In genomic region chr10:104268691-104269645, GRCh38 we compare ENCODE assay signal across 8 cellular contexts. TPM values are rescaled to one million over a fixed set of nuclear protein-coding genes. Genes with fewer than 3 reads are reported as not detected.
DNase-seq lines count a peak whose midpoint lies in the region; TF ChIP-seq lines count a peak whose summit lies in the region.

TSS of gene GSTO2 (plus strand) at chr10:104269184. CDS start at chr10:104274916, 5,732 bp downstream.

- H3K27ac ChIP-seq in SK-N-MC (no peak within 1 kb of the TSS), osteoblast (ENCODE audit: low read depth, low read length) (peak within 1 kb of the TSS; percentile 87), testis (peak within 1 kb of the TSS; percentile 60 to 81)

- peaks cover 21% of the 10 kb centered on the region for H3K36me3 Mint-ChIP-seq in activated naive CD8-positive, alpha-beta T cell
- H3K36me3 Mint-ChIP-seq in glutamatergic neuron (ENCODE audit: unreplicated experiment) = no peaks in the 10 kb centered on the region

- H3K9me3 Mint-ChIP-seq in activated naive CD8-positive, alpha-beta T cell (ENCODE audit: low read depth) = no peaks in the 10 kb centered on the region
- no peaks in the 10 kb centered on the region for H3K9me3 Mint-ChIP-seq in glutamatergic neuron (ENCODE audit: unreplicated experiment)

- TF ChIP-seq CTCF in NB4 (IDR thresholded peaks at IDR 0.05; ENCODE audit: low read depth, low read length) = no peak
- TF ChIP-seq CTCF in glutamatergic neuron (IDR thresholded peaks at IDR 0.05; ENCODE audit: partially characterized antibody, unreplicated experiment) = no peak
- TF ChIP-seq CTCF in osteoblast (IDR thresholded peaks at IDR 0.05; ENCODE audit: extremely low read depth, low read depth, low read length) = no peak
- TF ChIP-seq CTCF in testis (IDR thresholded peaks at IDR 0.05) = no peak

- POLR2A ChIA-PET in HEK293T (lab: Yijun Ruan, JAX) = interaction anchor here (0.8 to 1.9 kb wide), 10 partner anchors 10 to 84 kb away, joined by 3 to 23 read pairs (median 4); partner anchors contain the start of genes CFAP43, CFAP58, GSTO1 and ITPRIP

- CTCF ChIA-PET in HEK293T (lab: Yijun Ruan, JAX) = no interaction called here

- H2AFZ ChIP-seq in osteoblast (ENCODE audit: low read length) = peak within 1 kb of the TSS; percentile 76

- H3K27me3 ChIP-seq in osteoblast (ENCODE audit: insufficient read depth, low read length) = no peaks in the 10 kb centered on the region
- H3K27me3 ChIP-seq in testis = no peaks in the 10 kb centered on the region

- H3K27me3 Mint-ChIP-seq in activated naive CD8-positive, alpha-beta T cell = no peaks in the 10 kb centered on the region
- peaks cover 2% of the 10 kb centered on the region for H3K27me3 Mint-ChIP-seq in glutamatergic neuron (ENCODE audit: unreplicated experiment)

- H3K36me3 ChIP-seq in SK-N-MC (ENCODE audit: insufficient read depth, low read length) = peaks cover 13% of the 10 kb centered on the region; the same call in 1 of the 2 replicates
- peaks cover 46% of the 10 kb centered on the region for H3K36me3 ChIP-seq in osteoblast (ENCODE audit: insufficient read depth, low read length)
- no peaks in the 10 kb centered on the region for H3K36me3 ChIP-seq in testis (ENCODE audit: low read depth, missing control alignments)

- H3K9ac ChIP-seq in SK-N-MC (ENCODE audit: insufficient read length) = peak within 1 kb of the TSS; percentile 95

- no peaks in the 10 kb centered on the region for H3K9me3 ChIP-seq in SK-N-MC (ENCODE audit: low read depth, low read length)
- no peaks in the 10 kb centered on the region for H3K9me3 ChIP-seq in osteoblast (ENCODE audit: low read depth, low read length)
- H3K9me3 ChIP-seq in testis = no peaks in the 10 kb centered on the region

- peak; percentile 94 for TF ChIP-seq POLR2A in NB4 (IDR thresholded peaks at IDR 0.05; ENCODE audit: extremely low read depth, insufficient read length)
- TF ChIP-seq POLR2A in testis (IDR thresholded peaks at IDR 0.05) = peak; percentile 67

- H3K4me3 ChIP-seq in NB4 (ENCODE audit: low read depth, low read length) (peak within 1 kb of the TSS; percentile 96), SK-N-MC (peak within 1 kb of the TSS; percentile 84), osteoblast (ENCODE audit: insufficient read depth, low read length) (peak within 1 kb of the TSS; percentile 82), testis (peak within 1 kb of the TSS; percentile 83 to 88)

- peak within 1 kb of the TSS; percentile 93 for H3K27ac Mint-ChIP-seq in activated naive CD8-positive, alpha-beta T cell
- peak within 1 kb of the TSS; percentile 75 for H3K27ac Mint-ChIP-seq in glutamatergic neuron (ENCODE audit: unreplicated experiment)

- intact Hi-C loops in testis (cut with DNase I; ENCODE audit: low total_unique reads) = no loop called here

- peaks cover 44% of the 10 kb centered on the region for H3K4me1 Mint-ChIP-seq in activated naive CD8-positive, alpha-beta T cell (ENCODE audit: low read depth)
- peaks cover 4% of the 10 kb centered on the region for H3K4me1 Mint-ChIP-seq in glutamatergic neuron (ENCODE audit: low read depth, unreplicated experiment)

- DNase-seq in GM03348 (ENCODE audit: low spot score) (peak; percentile 94), HEK293T (ENCODE audit: extremely low spot score) (peak; percentile 100), NB4 (ENCODE audit: low read depth) (peak; percentile 100), SK-N-MC (ENCODE audit: low read depth, low spot score) (peak; percentile 71), glutamatergic neuron (peak; percentile 98), osteoblast (ENCODE audit: insufficient read length, low spot score, missing footprints) (peak; percentile 99), testis (peak; percentile 100)

- H3K4me3 Mint-ChIP-seq in activated naive CD8-positive, alpha-beta T cell = peak within 1 kb of the TSS; percentile 91
- peak within 1 kb of the TSS; percentile 88 for H3K4me3 Mint-ChIP-seq in glutamatergic neuron (ENCODE audit: unreplicated experiment)

- peaks cover 14% of the 10 kb centered on the region for H3K79me2 ChIP-seq in osteoblast (ENCODE audit: insufficient read depth, low read length)

- 1 to 2% methylated on average over 18 to 43 of the region's 60 CpGs for WGBS in testis, 2 donors

- H3K4me2 ChIP-seq in osteoblast (ENCODE audit: insufficient read depth, low read length) = peak within 1 kb of the TSS; percentile 94

- H3K4me1 ChIP-seq in osteoblast (ENCODE audit: insufficient read depth, low read length) (peaks cover 25% of the 10 kb centered on the region), testis (peaks cover 12% of the 10 kb centered on the region)

- peaks cover 10% of the 10 kb centered on the region for H4K20me1 ChIP-seq in osteoblast (ENCODE audit: insufficient read depth, low read length)

TF ChIP-seq in HEK293T, 16 proteins besides CTCF, POLR2A, EP300 and RAD21:
- TF ChIP-seq NFRKB (IDR thresholded peaks at IDR 0.05) (no peak), ELF4 (IDR thresholded peaks at IDR 0.05) (peak; percentile 56), LEF1 (IDR thresholded peaks at IDR 0.05; ENCODE audit: borderline replicate concordance) (no peak; the same call in 1 of the 2 replicates), PKNOX1 (IDR thresholded peaks at IDR 0.05) (no peak; the same call in 1 of the 2 replicates), L3MBTL2 (conservative IDR thresholded peaks at IDR 0.05) (peak; percentile 94), FOXM1 (IDR thresholded peaks at IDR 0.05; ENCODE audit: borderline replicate concordance) (no peak), TARDBP (IDR thresholded peaks at IDR 0.05) (no peak), HDGF (IDR thresholded peaks at IDR 0.05; ENCODE audit: borderline replicate concordance) (peak; percentile 88; the same call in 1 of the 2 replicates), SUZ12 (IDR thresholded peaks at IDR 0.05) (no peak), FOXA1 (IDR thresholded peaks at IDR 0.05) (no peak), BHLHE40 (IDR thresholded peaks at IDR 0.05; ENCODE audit: borderline replicate concordance) (no peak), SP1 (IDR thresholded peaks at IDR 0.05) (no peak; the same call in 1 of the 2 replicates)

RNA-seq across cellular contexts. Expression of gene GSTO2, which starts in this region (rescaled TPM):
- total RNA-seq in glutamatergic neuron (ENCODE audit: unreplicated experiment) (2.0 TPM), osteoblast (1.8 and 2.2 TPM in 2 replicates), testis (10 to 100 TPM; 28.9 to 51.7 TPM)
- polyA plus RNA-seq in testis (ENCODE audit: insufficient read depth, low read depth, low replicate concordance) = 53.7 TPM
